In genomic region chr9:36358486-36358885, GRCh38 we compare ENCODE assay signal across 1 cellular context.
TF ChIP-seq lines count a peak whose summit lies in the region.

No MANE protein-coding gene starts in this region.

TF ChIP-seq in endothelial cell of umbilical vein, 7 proteins besides CTCF, POLR2A, EP300 and RAD21 (continued from another document):
- TF ChIP-seq GATA2 (IDR thresholded peaks at IDR 0.05; ENCODE audit: insufficient read depth, insufficient read length, low read depth, low read length) = no peak
